ENCODE assay signal across 10 cellular contexts in the genomic region with DNA sequence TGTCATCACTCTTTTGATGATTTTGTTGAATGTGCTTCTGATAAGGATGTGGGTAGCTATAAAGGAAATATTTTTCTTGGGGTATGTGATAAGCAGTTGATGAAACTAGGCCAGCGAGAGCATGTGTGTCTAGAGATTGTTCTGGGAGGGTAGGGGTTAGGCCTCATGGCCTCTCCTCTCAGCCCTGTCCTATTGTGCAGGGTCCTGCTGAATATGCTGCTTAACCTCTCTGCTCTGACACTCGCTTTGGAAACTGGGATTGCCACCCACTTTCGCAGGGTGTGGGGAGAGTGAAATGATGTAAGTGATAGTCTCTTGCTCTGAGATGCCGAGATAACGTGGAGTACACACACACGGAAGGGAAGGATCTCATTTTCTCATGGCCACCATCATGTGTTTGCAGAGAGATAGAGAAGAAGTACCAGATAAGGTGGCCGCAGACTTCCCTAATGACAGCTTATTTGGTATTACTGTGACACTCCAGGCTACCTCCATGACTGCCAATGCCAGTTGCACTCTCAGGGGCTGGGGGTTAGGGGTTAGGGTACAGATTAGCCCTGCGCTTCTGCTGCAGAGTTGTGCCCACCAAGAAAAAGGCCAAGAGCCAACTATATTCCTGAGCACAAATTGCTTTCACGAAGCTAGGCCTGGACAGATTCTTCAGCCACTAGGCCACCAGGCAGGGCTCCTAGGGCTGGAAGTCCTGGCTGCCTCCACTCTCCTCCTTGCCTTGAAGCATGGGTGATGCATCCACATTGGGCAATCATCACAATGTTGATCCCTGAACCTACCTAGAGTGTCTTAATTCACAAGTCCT. TPM values are rescaled to one million over a fixed set of nuclear protein-coding genes. Genes with fewer than 3 reads are reported as not detected.
DNase-seq lines count a peak whose midpoint lies in the region; ATAC-seq and TF ChIP-seq lines count a peak whose summit lies in the region.
"Had no signal": no experiment of that assay in that cellular context is flagged by ENCODE, and none has a peak within 500 bp of the region (broad histone marks: within the 10 kb centered on the region; RNA-seq: fewer than 3 reads in every experiment).

No MANE protein-coding gene starts in this region.

- peak overlapping the region; percentile 38 for H3K4me3 Mint-ChIP-seq in CD8-positive, alpha-beta T cell
- H3K4me3 Mint-ChIP-seq in T-helper 17 cell, result peak overlapping the region; percentile 78
- peak overlapping the region; percentile 76 for H3K4me3 Mint-ChIP-seq in activated naive CD8-positive, alpha-beta T cell treated with anti-CD3 and anti-CD28 coated beads, Interleukin-2, amount 10 ng/mL, durations not matched to agents 7 days and 5 days
- H3K4me3 Mint-ChIP-seq in natural killer cell treated with Interleukin-12 subunit alpha and Interleukin-12 subunit beta and Interleukin-15 and Interleukin-18, amount 100 ng/mL, for 72 hours, result peak overlapping the region; percentile 92
- H3K4me3 Mint-ChIP-seq: nephron progenitor cell had no signal

- CTCF ChIA-PET in CD8-positive, alpha-beta T cell (lab: Charles Lee), result interaction anchor here (0.6 to 2.9 kb wide), 8 partner anchors 8 to 260 kb away, joined by 3 to 24 read pairs (median 3); a partner anchor contains a TSS

- H3K27ac ChIP-seq in CD8-positive, alpha-beta T cell (ENCODE audit: low read depth, low read length), result peak overlapping the region; percentile 39
- no peak overlapping the region for H3K27ac ChIP-seq in adrenal gland

- H3K27me3 ChIP-seq in CD8-positive, alpha-beta T cell (ENCODE audit: insufficient read depth, low read length), result no peaks in the 10 kb centered on the region
- H3K27me3 ChIP-seq in adrenal gland, result no peaks in the 10 kb centered on the region

- no peak for TF ChIP-seq CTCF in CD8-positive, alpha-beta T cell (IDR thresholded peaks at IDR 0.05)
- no peak for TF ChIP-seq CTCF in adrenal gland (IDR thresholded peaks at IDR 0.05)

- H3K9me3 Mint-ChIP-seq in CD8-positive, alpha-beta T cell, result no peaks in the 10 kb centered on the region
- no peaks in the 10 kb centered on the region for H3K9me3 Mint-ChIP-seq in activated naive CD8-positive, alpha-beta T cell treated with anti-CD3 and anti-CD28 coated beads, Interleukin-2, amount 10 ng/mL, durations not matched to agents 7 days and 5 days
- peaks cover 2% of the 10 kb centered on the region for H3K9me3 Mint-ChIP-seq in natural killer cell treated with Interleukin-12 subunit alpha and Interleukin-12 subunit beta and Interleukin-15 and Interleukin-18, amount 100 ng/mL, for 72 hours
- H3K9me3 Mint-ChIP-seq: nephron progenitor cell had no signal

- intact Hi-C loops in CD8-positive, alpha-beta T cell (cut with DNase I, micrococcal nuclease), result loop anchor here (1.0 to 5.0 kb wide), 4 partner anchors 10 to 82 kb away; no protein-coding TSS in a partner anchor
- intact Hi-C loops in adrenal gland (cut with DNase I), result no loop called here

- H3K4me1 Mint-ChIP-seq in CD8-positive, alpha-beta T cell (ENCODE audit: low read depth), result peaks cover 96% of the 10 kb centered on the region
- peaks cover 85% of the 10 kb centered on the region for H3K4me1 Mint-ChIP-seq in T-helper 17 cell
- peaks cover 79% of the 10 kb centered on the region for H3K4me1 Mint-ChIP-seq in activated naive CD8-positive, alpha-beta T cell treated with anti-CD3 and anti-CD28 coated beads, Interleukin-2, amount 10 ng/mL, durations not matched to agents 7 days and 5 days
- H3K4me1 Mint-ChIP-seq in natural killer cell treated with Interleukin-12 subunit alpha and Interleukin-12 subunit beta and Interleukin-15 and Interleukin-18, amount 100 ng/mL, for 72 hours (ENCODE audit: low read depth in 2 of 2), result peaks cover 88 to 96% of the 10 kb centered on the region in 2 donors

- peak overlapping the region; percentile 14 for H3K4me3 ChIP-seq in CD8-positive, alpha-beta T cell (ENCODE audit: low read depth, low read length)
- no peak overlapping the region for H3K4me3 ChIP-seq in adrenal gland

- H3K36me3 ChIP-seq in CD8-positive, alpha-beta T cell (ENCODE audit: insufficient read depth, low read length), result no peaks in the 10 kb centered on the region
- no peaks in the 10 kb centered on the region for H3K36me3 ChIP-seq in adrenal gland (replicated peaks in 1 of 2)

- H3K4me1 ChIP-seq in CD8-positive, alpha-beta T cell (ENCODE audit: insufficient read depth, low read length), result peaks cover 99% of the 10 kb centered on the region
- H3K4me1 ChIP-seq in adrenal gland (replicated peaks in 1 of 2), result no peaks in the 10 kb centered on the region

- H3K36me3 Mint-ChIP-seq in CD8-positive, alpha-beta T cell, result peaks cover 25% of the 10 kb centered on the region
- H3K36me3 Mint-ChIP-seq in T-helper 17 cell (ENCODE audit: low read depth), result peaks cover 14% of the 10 kb centered on the region
- peaks cover 16% of the 10 kb centered on the region for H3K36me3 Mint-ChIP-seq in activated naive CD8-positive, alpha-beta T cell treated with anti-CD3 and anti-CD28 coated beads, Interleukin-2, amount 10 ng/mL, durations not matched to agents 7 days and 5 days
- H3K36me3 Mint-ChIP-seq in natural killer cell treated with Interleukin-12 subunit alpha and Interleukin-12 subunit beta and Interleukin-15 and Interleukin-18, amount 100 ng/mL, for 72 hours, result peaks cover 11% of the 10 kb centered on the region

- DNase-seq in CD8-positive, alpha-beta T cell, result peak in 4 of 7 experiments; percentile 47 to 69 (median 59)
- peak in 2 of 3 donors; percentile 36 to 53 for DNase-seq in T-helper 17 cell
- no peak for DNase-seq in activated naive CD8-positive, alpha-beta T cell treated with anti-CD3 and anti-CD28 coated beads, Interleukin-2, amount 10 ng/mL, durations not matched to agents 7 days and 5 days
- DNase-seq in natural killer cell treated with Interleukin-12 subunit alpha and Interleukin-12 subunit beta and Interleukin-15 and Interleukin-18, amount 100 ng/mL, for 72 hours (ENCODE audit: low spot score), result no peak
- no peak for DNase-seq in NCI-H1436 treated with DMSO at 0.1 percent for 48 hours (lab: John Stamatoyannopoulos, UW)
- no peak for DNase-seq in adrenal gland
- no peak for DNase-seq in NCI-H1930 (lab: John Stamatoyannopoulos, UW)
- no peak for DNase-seq in NCI-H2029 (lab: John Stamatoyannopoulos, UW)
- DNase-seq: hippocampal formation, nephron progenitor cell had no signal

- H3K9me3 ChIP-seq in CD8-positive, alpha-beta T cell (ENCODE audit: low read length), result no peaks in the 10 kb centered on the region
- H3K9me3 ChIP-seq in T-helper 17 cell (ENCODE audit: control insufficient read depth, low read length, poor library complexity, severe bottlenecking), result no peaks in the 10 kb centered on the region
- no peaks in the 10 kb centered on the region for H3K9me3 ChIP-seq in adrenal gland (replicated peaks in 1 of 3)

- H3K27me3 Mint-ChIP-seq in CD8-positive, alpha-beta T cell (ENCODE audit: low read depth), result no peaks in the 10 kb centered on the region
- no peaks in the 10 kb centered on the region for H3K27me3 Mint-ChIP-seq in T-helper 17 cell
- H3K27me3 Mint-ChIP-seq in activated naive CD8-positive, alpha-beta T cell treated with anti-CD3 and anti-CD28 coated beads, Interleukin-2, amount 10 ng/mL, durations not matched to agents 7 days and 5 days, result no peaks in the 10 kb centered on the region
- no peaks in the 10 kb centered on the region for H3K27me3 Mint-ChIP-seq in natural killer cell treated with Interleukin-12 subunit alpha and Interleukin-12 subunit beta and Interleukin-15 and Interleukin-18, amount 100 ng/mL, for 72 hours

- peak; percentile 58 for ATAC-seq in CD8-positive, alpha-beta T cell
- ATAC-seq in T-helper 17 cell, result peak; percentile 75
- ATAC-seq in activated naive CD8-positive, alpha-beta T cell treated with anti-CD3 and anti-CD28 coated beads, Interleukin-2, amount 10 ng/mL, durations not matched to agents 7 days and 5 days (ENCODE audit: low read depth), result peak; percentile 31
- ATAC-seq in natural killer cell treated with Interleukin-12 subunit alpha and Interleukin-12 subunit beta and Interleukin-15 and Interleukin-18, amount 100 ng/mL, for 72 hours, result peak; percentile 50

- POLR2A ChIA-PET in CD8-positive, alpha-beta T cell (lab: Charles Lee), result interaction anchor here (1.0 to 3.4 kb wide), 5 partner anchors 9 to 30 kb away, joined by 3 to 22 read pairs (median 3); no protein-coding TSS in a partner anchor
- POLR2A ChIA-PET in activated naive CD8-positive, alpha-beta T cell treated with anti-CD3 and anti-CD28 coated beads, Interleukin-2, amount 10 ng/mL, durations not matched to agents 7 days and 5 days (lab: Charles Lee), result interaction anchor here (1.1 to 3.3 kb wide), 9 partner anchors 9 to 260 kb away, joined by 3 to 19 read pairs (median 5); a partner anchor contains a TSS

- H3K27ac Mint-ChIP-seq in CD8-positive, alpha-beta T cell, result peak overlapping the region; percentile 95
- H3K27ac Mint-ChIP-seq in T-helper 17 cell, result peak overlapping the region; percentile 99
- peak overlapping the region; percentile 97 for H3K27ac Mint-ChIP-seq in activated naive CD8-positive, alpha-beta T cell treated with anti-CD3 and anti-CD28 coated beads, Interleukin-2, amount 10 ng/mL, durations not matched to agents 7 days and 5 days
- H3K27ac Mint-ChIP-seq in natural killer cell treated with Interleukin-12 subunit alpha and Interleukin-12 subunit beta and Interleukin-15 and Interleukin-18, amount 100 ng/mL, for 72 hours, result peak overlapping the region; percentile 94 to 99

- no peak for TF ChIP-seq POLR2A in adrenal gland (IDR thresholded peaks at IDR 0.05)

- WGBS in adrenal gland, 4 donors, result 78 to 88% (median 85%) methylated on average over 8 to 9 of the region's 9 CpGs

RNA-seq across cellular contexts. Expression of a gene that starts 25.2 kb away (rescaled TPM):
- total RNA-seq in CD8-positive, alpha-beta T cell, result 10 to 100 TPM; 62.3 to 63.0 TPM
- total RNA-seq in T-helper 17 cell, result 100 to 1,000 TPM; 130 to 140 TPM
- 100 to 1,000 TPM; 121 to 122 TPM for total RNA-seq in activated naive CD8-positive, alpha-beta T cell treated with anti-CD3 and anti-CD28 coated beads, Interleukin-2, amount 10 ng/mL, durations not matched to agents 7 days and 5 days
- 100 to 1,000 TPM; 131 to 333 TPM for total RNA-seq in natural killer cell treated with Interleukin-12 subunit alpha and Interleukin-12 subunit beta and Interleukin-15 and Interleukin-18, amount 100 ng/mL, for 72 hours
- total RNA-seq in adrenal gland, result 10 to 100 TPM in 2 of 8 donors, 1 to 10 TPM in 6; 1.4 to 12.7 (median 7.0) TPM
- 1 to 10 TPM; 3.1 to 6.3 (median 3.9) TPM for polyA plus RNA-seq in adrenal gland

Comparison
In these comparisons a context has a peak if more than half of its experiments do, and no peak if none do; other contexts are left out.
1. DNase-seq: peak in CD8-positive, alpha-beta T cell (4 of 7) and T-helper 17 cell (2 of 3); none in activated naive CD8-positive, alpha-beta T cell treated with anti-CD3 and anti-CD28 coated beads, Interleukin-2, amount 10 ng/mL, durations not matched to agents 7 days and 5 days (single experiment), natural killer cell treated with Interleukin-12 subunit alpha and Interleukin-12 subunit beta and Interleukin-15 and Interleukin-18, amount 100 ng/mL, for 72 hours (single experiment), NCI-H1436 treated with DMSO at 0.1 percent for 48 hours (single experiment), adrenal gland (0 of 7), NCI-H1930 (0 of 2) and NCI-H2029 (single experiment).
2. H3K4me3 Mint-ChIP-seq: peak in every context shown above with its lines; median percentile 92 in natural killer cell treated with Interleukin-12 subunit alpha and Interleukin-12 subunit beta and Interleukin-15 and Interleukin-18, amount 100 ng/mL, for 72 hours; 78 in T-helper 17 cell; 76 in activated naive CD8-positive, alpha-beta T cell treated with anti-CD3 and anti-CD28 coated beads, Interleukin-2, amount 10 ng/mL, durations not matched to agents 7 days and 5 days; 38 in CD8-positive, alpha-beta T cell.
3. RNA of a gene that starts 25.2 kb away (total RNA-seq): 131 to 333 TPM in natural killer cell treated with Interleukin-12 subunit alpha and Interleukin-12 subunit beta and Interleukin-15 and Interleukin-18, amount 100 ng/mL, for 72 hours, 130 to 140 TPM in T-helper 17 cell, 121 to 122 TPM in activated naive CD8-positive, alpha-beta T cell treated with anti-CD3 and anti-CD28 coated beads, Interleukin-2, amount 10 ng/mL, durations not matched to agents 7 days and 5 days and 62.3 to 63.0 TPM in CD8-positive, alpha-beta T cell; 1.4 to 12.7 TPM in adrenal gland; every median in the first group is over 4 times any median in the second.
4. intact Hi-C loops: an anchor here in CD8-positive, alpha-beta T cell (1.0 to 5.0 kb wide); none called in adrenal gland.
5. Peak in every context shown above with its lines, with median percentiles within 50 percentile points of each other: ATAC-seq and H3K27ac Mint-ChIP-seq.